1 cellular context compared by ENCODE assay signal in genomic region chr19:3683866-3684816, GRCh38.
TF ChIP-seq lines count a peak whose summit lies in the region.

No MANE protein-coding gene starts in this region.

TF ChIP-seq in K562, 482 proteins besides CTCF, POLR2A, EP300 and RAD21 (continues in another document):
- TF ChIP-seq MYNN (IDR thresholded peaks at IDR 0.05) (peak; percentile 58; the same call in 1 of the 2 replicates), MYNN (CRISPR knock-in tag; IDR thresholded peaks at IDR 0.05) (no peak), HDAC1 (IDR thresholded peaks at IDR 0.05) (peak in 1 of 2 experiments; percentile 42; a peak in 1 of 4 replicates), THAP12 (CRISPR knock-in tag; IDR thresholded peaks at IDR 0.05) (no peak), SREBF1 (IDR thresholded peaks at IDR 0.05; ENCODE audit: borderline replicate concordance, low read depth, low read length) (no peak), BHLHE40 (IDR thresholded peaks at IDR 0.05; ENCODE audit: low read length) (peak; percentile 57; the same call in 1 of the 2 replicates), MNT (conservative IDR thresholded peaks at IDR 0.05) (peak in 1 of 2 experiments; percentile 37; a peak in 1 of 4 replicates), ZNF143 (CRISPR knock-in tag; IDR thresholded peaks at IDR 0.05) (no peak), RCOR1 (IDR thresholded peaks at IDR 0.05; ENCODE audit: borderline replicate concordance in 1 of 2, low read depth in 2 of 2, low read length in 2 of 2) (peak; percentile 37 to 44; a peak in 1 of 4 replicates), NELFE (IDR thresholded peaks at IDR 0.05; ENCODE audit: insufficient read depth, insufficient read length) (no peak), XRCC3 (IDR thresholded peaks at IDR 0.05) (no peak), VEZF1 (CRISPR knock-in tag; IDR thresholded peaks at IDR 0.05) (peak; percentile 77), CREM (IDR thresholded peaks at IDR 0.05; ENCODE audit: low read depth) (peak; percentile 71), DPF2 (IDR thresholded peaks at IDR 0.05) (peak; percentile 39), E2F4 (CRISPR knock-in tag; IDR thresholded peaks at IDR 0.05; ENCODE audit: low read depth) (no peak), NEUROD1 (IDR thresholded peaks at IDR 0.05; ENCODE audit: borderline replicate concordance, low read depth, low read length, partially characterized antibody) (peak; percentile 18), PKNOX1 (IDR thresholded peaks at IDR 0.05) (peak; percentile 14; the same call in 1 of the 2 replicates), KDM1A (IDR thresholded peaks at IDR 0.05) (peak; percentile 43 to 54; a peak in 2 of 4 replicates), ARID1B (IDR thresholded peaks at IDR 0.05) (peak; percentile 20; the same call in 1 of the 2 replicates), SREBF2 (CRISPR knock-in tag; IDR thresholded peaks at IDR 0.05) (no peak), CBFA2T2 (conservative IDR thresholded peaks at IDR 0.05) (peak; percentile 33), STAT5B (CRISPR knock-in tag; IDR thresholded peaks at IDR 0.05) (no peak), RNF2 (IDR thresholded peaks at IDR 0.05) (no peak), UBTF (IDR thresholded peaks at IDR 0.05; ENCODE audit: borderline replicate concordance in 1 of 2, low read depth in 2 of 2, low read length in 2 of 2) (0 out of 4 replicates have a peak, but pooled peaks of 1 of the 2 experiments have one; percentile 23), CBFA2T3 (IDR thresholded peaks at IDR 0.05) (peak; percentile 68), JUND (IDR thresholded peaks at IDR 0.05; ENCODE audit: borderline replicate concordance, low read depth, low read length) (peak; percentile 76; the same call in 1 of the 2 replicates), JUND (tag; IDR thresholded peaks at IDR 0.05; ENCODE audit: borderline replicate concordance, low read depth, low read length) (no peak), KLF16 (IDR thresholded peaks at IDR 0.05) (no peak), ZBTB7A (IDR thresholded peaks at IDR 0.05; ENCODE audit: borderline replicate concordance, control insufficient read depth, low read depth, low read length) (peak; percentile 49; the same call in 1 of the 2 replicates), TAF1 (IDR thresholded peaks at IDR 0.05; ENCODE audit: control insufficient read depth, extremely low read depth, insufficient read depth, low read length, severe bottlenecking) (peak; percentile 14), FOXJ2 (tag; IDR thresholded peaks at IDR 0.05) (no peak), FOXM1 (IDR thresholded peaks at IDR 0.05; ENCODE audit: low read depth) (no peak), FOXM1 (CRISPR knock-in tag; IDR thresholded peaks at IDR 0.05; ENCODE audit: low read depth) (no peak), MAX (CRISPR knock-in tag; IDR thresholded peaks at IDR 0.05) (peak; percentile 55), ZNF512 (tag; IDR thresholded peaks at IDR 0.05) (no peak), HEY1 (CRISPR knock-in tag; IDR thresholded peaks at IDR 0.05; ENCODE audit: borderline replicate concordance) (no peak), ZFP91 (CRISPR knock-in tag; IDR thresholded peaks at IDR 0.05) (no peak), CREB1 (IDR thresholded peaks at IDR 0.05) (no peak), CREB1 (CRISPR knock-in tag; IDR thresholded peaks at IDR 0.05) (peak; percentile 32; the same call in 1 of the 2 replicates), USF1 (CRISPR knock-in tag; IDR thresholded peaks at IDR 0.05) (peak; percentile 65; the same call in 1 of the 2 replicates), ETV5 (CRISPR knock-in tag; IDR thresholded peaks at IDR 0.05; ENCODE audit: low read depth) (no peak), KDM2B (CRISPR knock-in tag; IDR thresholded peaks at IDR 0.05) (no peak), EHMT2 (IDR thresholded peaks at IDR 0.05) (no peak), NRF1 (conservative IDR thresholded peaks at IDR 0.05 in 1 of 2, IDR thresholded peaks at IDR 0.05 in 1 of 2) (peak; percentile 62 to 73), ZNF398 (CRISPR knock-in tag; IDR thresholded peaks at IDR 0.05) (no peak), BRD4 (IDR thresholded peaks at IDR 0.05) (no peak), HNRNPLL (IDR thresholded peaks at IDR 0.05; ENCODE audit: low read depth, low read length, poor library complexity, severe bottlenecking) (no peak), EGR1 (conservative IDR thresholded peaks at IDR 0.05) (peak; percentile 96), PHF21A (IDR thresholded peaks at IDR 0.05; ENCODE audit: borderline replicate concordance, low read depth) (peak; percentile 80), ATF3 (IDR thresholded peaks at IDR 0.05) (peak; percentile 77), ATF3 (CRISPR knock-in tag; conservative IDR thresholded peaks at IDR 0.05) (no peak), ZNF12 (CRISPR knock-in tag; IDR thresholded peaks at IDR 0.05) (no peak)
